Comparison of ENCODE assay signal across 17 cellular contexts in genomic region chr14:61176686-61177085, GRCh38.
"Had no signal": no experiment of that assay in that cellular context is flagged by ENCODE, and none has a peak within 500 bp of the region (broad histone marks: within the 10 kb centered on the region; RNA-seq: fewer than 3 reads in every experiment).

No MANE protein-coding gene starts in this region.

- H3K27ac ChIP-seq: pancreas, sigmoid colon, stomach, testis, upper lobe of right lung had no signal

- FAIRE-seq: islet of Langerhans, pancreas had no signal

- H3K4me1 ChIP-seq: pancreas, testis, upper lobe of right lung had no signal

- H3K4me3 Mint-ChIP-seq: activated naive CD8-positive, alpha-beta T cell treated with anti-CD3 and anti-CD28 coated beads, Interleukin-2, amount 10 ng/mL, durations not matched to agents 7 days and 5 days; activated T-cell treated with anti-CD3 and anti-CD28 coated beads, Interleukin-2, amount 50 U/mL, for 24 hours; dendritic cell treated with granulocyte-macrophage colony-stimulating factor and Interleukin-4, amounts not matched to agents 40 ng/mL and 50 ng/mL, for 4 days; effector memory CD8-positive, alpha-beta T cell; naive B cell; WTC11 had no signal

- H3K4me1 Mint-ChIP-seq: activated naive CD8-positive, alpha-beta T cell treated with anti-CD3 and anti-CD28 coated beads, Interleukin-2, amount 10 ng/mL, durations not matched to agents 7 days and 5 days; naive B cell had no signal

- H3K36me3 Mint-ChIP-seq: activated naive CD8-positive, alpha-beta T cell treated with anti-CD3 and anti-CD28 coated beads, Interleukin-2, amount 10 ng/mL, durations not matched to agents 7 days and 5 days; naive B cell had no signal

- H3K4me3 ChIP-seq: pancreas, sigmoid colon, stomach, testis, upper lobe of right lung had no signal

- DNase-seq: activated CD4-positive, alpha-beta T cell treated with anti-CD3 and anti-CD28 coated beads for 48 hours; activated gamma-delta T cell treated with Interleukin-2 at 50 U/mL for 16 hours; activated naive CD8-positive, alpha-beta T cell treated with anti-CD3 and anti-CD28 coated beads, Interleukin-2, amount 10 ng/mL, durations not matched to agents 7 days and 5 days; activated T-cell treated with anti-CD3 and anti-CD28 coated beads, Interleukin-2, amount 50 U/mL, for 24 hours; cerebellar nuclear complex; effector memory CD8-positive, alpha-beta T cell; naive B cell; pancreas; sigmoid colon; stomach; T-helper 2 cell; testis; upper lobe of right lung had no signal

- H3K27me3 ChIP-seq: pancreas, sigmoid colon, stomach, testis, upper lobe of right lung had no signal

- H3K36me3 ChIP-seq: pancreas, sigmoid colon, stomach, upper lobe of right lung had no signal

- ATAC-seq: effector memory CD8-positive, alpha-beta T cell; left lobe of liver; pancreas; upper lobe of right lung had no signal

- H3K9me3 Mint-ChIP-seq: effector memory CD8-positive, alpha-beta T cell had no signal

- H3K9me3 ChIP-seq: pancreas, stomach, testis, upper lobe of right lung had no signal

- H3K27ac Mint-ChIP-seq: activated naive CD8-positive, alpha-beta T cell treated with anti-CD3 and anti-CD28 coated beads, Interleukin-2, amount 10 ng/mL, durations not matched to agents 7 days and 5 days; dendritic cell treated with granulocyte-macrophage colony-stimulating factor and Interleukin-4, amounts not matched to agents 40 ng/mL and 50 ng/mL, for 4 days; effector memory CD8-positive, alpha-beta T cell; naive B cell had no signal
